Comparison of ENCODE assay signal across 1 cellular context in the genomic region with DNA sequence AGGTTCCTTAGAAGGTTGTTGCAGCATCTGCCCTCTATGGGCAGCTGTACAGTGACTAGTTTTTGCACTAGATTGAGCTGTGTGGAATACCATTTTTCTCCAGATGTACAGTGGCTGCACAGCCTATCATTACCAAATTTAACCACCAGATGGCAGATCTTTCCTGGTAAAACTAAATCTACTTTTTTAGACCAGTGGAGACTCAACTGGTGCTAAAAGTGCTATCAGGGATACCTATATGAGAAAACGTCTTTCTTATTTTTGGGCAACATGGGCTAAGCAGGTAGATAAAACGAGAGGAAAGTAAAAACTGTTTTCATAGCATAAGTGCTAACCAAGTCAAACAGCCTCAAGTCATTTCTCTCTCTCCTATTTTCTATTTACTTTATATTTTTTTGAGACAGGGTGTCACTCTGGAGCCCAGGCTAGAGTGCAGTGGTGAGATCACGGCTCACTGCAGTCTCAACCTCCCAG.
TF ChIP-seq lines count a peak whose summit lies in the region.

No MANE protein-coding gene starts in this region.

TF ChIP-seq in HepG2, 621 proteins besides CTCF, POLR2A, EP300 and RAD21:
- TF ChIP-seq SMC3 (IDR thresholded peaks at IDR 0.05; ENCODE audit: low read length) = peak; percentile 90
- TF ChIP-seq MIER2 (CRISPR knock-in tag; IDR thresholded peaks at IDR 0.05) = 0 out of 2 replicates have a peak, but pooled peaks have one; percentile 18
- TF ChIP-seq, protein P1, sequence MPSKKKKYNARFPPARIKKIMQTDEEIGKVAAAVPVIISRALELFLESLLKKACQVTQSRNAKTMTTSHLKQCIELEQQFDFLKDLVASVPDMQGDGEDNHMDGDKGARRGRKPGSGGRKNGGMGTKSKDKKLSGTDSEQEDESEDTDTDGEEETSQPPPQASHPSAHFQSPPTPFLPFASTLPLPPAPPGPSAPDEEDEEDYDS (CRISPR knock-in tag; IDR thresholded peaks at IDR 0.05) = no peak
- TF ChIP-seq STAG1 (CRISPR knock-in tag; IDR thresholded peaks at IDR 0.05) = peak; percentile 87
TF ChIP-seq in HepG2: peak in this region for 3.
